ENCODE assay signal across 26 cellular contexts in the genomic region with DNA sequence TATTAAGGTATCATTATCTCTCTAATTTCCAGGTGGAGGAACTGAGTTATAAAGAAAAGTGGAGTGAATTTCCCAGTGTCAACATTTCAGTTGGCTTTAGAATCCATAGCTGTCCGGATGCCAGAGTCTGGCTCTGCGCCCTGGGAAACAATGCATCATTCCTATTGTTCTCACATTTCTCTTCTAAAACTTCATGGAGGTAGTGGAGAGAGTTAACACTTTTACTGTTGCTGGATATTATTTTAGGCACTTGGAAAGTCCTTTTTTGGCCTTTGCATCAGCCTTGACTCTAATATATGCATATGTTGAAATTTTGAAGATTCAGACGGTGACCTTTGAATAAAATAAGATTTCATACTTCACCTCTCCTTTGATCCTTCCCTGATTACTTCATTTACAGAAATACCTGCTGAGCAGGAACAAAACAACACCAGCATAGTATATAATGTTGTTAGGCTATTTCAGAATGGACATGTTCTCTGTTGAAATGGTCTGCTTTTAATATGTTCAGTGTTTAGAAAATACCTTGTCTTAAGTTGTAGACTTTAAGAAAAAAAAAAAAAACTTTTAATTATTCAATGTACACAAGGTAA.
DNase-seq lines count a peak whose midpoint lies in the region; ATAC-seq and TF ChIP-seq lines count a peak whose summit lies in the region.
"Had no signal": no experiment of that assay in that cellular context is flagged by ENCODE, and none has a peak within 500 bp of the region (broad histone marks: within the 10 kb centered on the region; RNA-seq: fewer than 3 reads in every experiment).

No MANE protein-coding gene starts in this region.

- intact Hi-C loops in left ventricle myocardium inferior (cut with micrococcal nuclease) (loop anchor here (10.0 kb wide), 1 partner anchor 189 kb away; no protein-coding TSS in a partner anchor), Right ventricle myocardium superior (cut with DNase I) (no loop called here), left ventricle myocardium superior (cut with micrococcal nuclease) (no loop called here), lower lobe of right lung (cut with DNase I) (no loop called here)

- ATAC-seq in Right ventricle myocardium superior (ENCODE audit: poor library complexity) = no peak
- no peak for ATAC-seq in left ventricle myocardium superior
- ATAC-seq in lower lobe of right lung = no peak
- ATAC-seq: activated naive CD8-positive, alpha-beta T cell treated with anti-CD3 and anti-CD28 coated beads, Interleukin-2, amount 50 U/mL, for 24 hours; left colon; natural killer cell; pancreas had no signal

- TF ChIP-seq CTCF in left ventricle myocardium inferior (IDR thresholded peaks at IDR 0.05; ENCODE audit: borderline replicate concordance) = no peak
- TF ChIP-seq CTCF in lower lobe of right lung (IDR thresholded peaks at IDR 0.05) = no peak

- no peaks in the 10 kb centered on the region for H3K9me3 ChIP-seq in left ventricle myocardium inferior (replicated peaks)
- no peaks in the 10 kb centered on the region for H3K9me3 ChIP-seq in lower lobe of right lung
- H3K9me3 ChIP-seq: pancreas, Peyer's patch, sigmoid colon, upper lobe of left lung had no signal

- H3K36me3 ChIP-seq in left ventricle myocardium inferior (peaks cover 25% of the 10 kb centered on the region), lower lobe of right lung (no peaks in the 10 kb centered on the region)
- H3K36me3 ChIP-seq: pancreas, Peyer's patch, WERI-Rb-1 had no signal

- H3K4me1 ChIP-seq in left ventricle myocardium inferior (peaks cover 13% of the 10 kb centered on the region), lower lobe of right lung (no peaks in the 10 kb centered on the region)
- H3K4me1 ChIP-seq: pancreas, Peyer's patch had no signal

- H3K4me3 ChIP-seq in left ventricle myocardium inferior (no peak overlapping the region), lower lobe of right lung (no peak overlapping the region)
- H3K4me3 ChIP-seq: pancreas, Peyer's patch, sigmoid colon, SK-N-MC, upper lobe of left lung had no signal

- peak; percentile 29 for DNase-seq in left ventricle myocardium inferior
- DNase-seq in Right ventricle myocardium superior = no peak
- DNase-seq in cerebellar cortex (ENCODE audit: low spot score) = peak; percentile 4
- DNase-seq in left ventricle myocardium superior = peak; percentile 37
- DNase-seq in activated CD8-positive, alpha-beta memory T cell treated with anti-CD3 and anti-CD28 coated beads, Interleukin-2, amount 50 U/mL, for 4 hours = no peak
- no peak for DNase-seq in lower lobe of right lung
- no peak for DNase-seq in midbrain (lab: John Stamatoyannopoulos, UW)
- no peak for DNase-seq in inferior parietal cortex (ENCODE audit: extremely low spot score)
- DNase-seq: ACHN; activated CD4-positive, alpha-beta T cell treated with anti-CD3 and anti-CD28 coated beads, Interleukin-2, amount 50 U/mL, for 4 hours; activated gamma-delta T cell; activated naive CD8-positive, alpha-beta T cell treated with anti-CD3 and anti-CD28 coated beads, Interleukin-2, amount 50 U/mL, for 24 hours; caudate nucleus; left colon; natural killer cell; NCI-H1092; NCI-H446 treated with DMSO at 0.1 percent for 48 hours; NK-92 treated with Interleukin-12 subunit alpha and Interleukin-12 subunit beta, amount 100 ng/mL, for 24 hours; pancreas; Peyer's patch; sigmoid colon; stimulated activated CD4-positive, alpha-beta T cell treated with anti-CD3 and anti-CD28 coated beads, Interleukin-15, amount 100 ng/mL, for 24 hours; upper lobe of left lung; WERI-Rb-1 had no signal

- peak overlapping the region; percentile 54 for H3K27ac ChIP-seq in left ventricle myocardium inferior (replicated peaks)
- no peak overlapping the region for H3K27ac ChIP-seq in lower lobe of right lung
- H3K27ac ChIP-seq: C4-2B, pancreas, Peyer's patch, sigmoid colon, SK-N-MC, upper lobe of left lung, WERI-Rb-1 had no signal

- H3K27me3 ChIP-seq in left ventricle myocardium inferior (ENCODE audit: low read depth) = no peaks in the 10 kb centered on the region
- no peaks in the 10 kb centered on the region for H3K27me3 ChIP-seq in lower lobe of right lung (ENCODE audit: low read depth)
- H3K27me3 ChIP-seq: pancreas, Peyer's patch, sigmoid colon, upper lobe of left lung had no signal

Comparison
In these comparisons a context has a peak if more than half of its experiments do, and no peak if none do; other contexts are left out.
1. DNase-seq: peak in left ventricle myocardium inferior (single experiment), cerebellar cortex (single experiment) and left ventricle myocardium superior (single experiment); none in Right ventricle myocardium superior (single experiment), activated CD8-positive, alpha-beta memory T cell treated with anti-CD3 and anti-CD28 coated beads, Interleukin-2, amount 50 U/mL, for 4 hours (single experiment), lower lobe of right lung (single experiment), midbrain (single experiment) and inferior parietal cortex (single experiment).